23 cellular contexts compared by ENCODE assay signal in genomic region chr9:75226403-75227139, GRCh38.
"Had no signal": no experiment of that assay in that cellular context is flagged by ENCODE, and none has a peak within 500 bp of the region (broad histone marks: within the 10 kb centered on the region; RNA-seq: fewer than 3 reads in every experiment).

No MANE protein-coding gene starts in this region.

- H3K36me3 Mint-ChIP-seq: brain had no signal

- ATAC-seq: activated T-helper 17 cell treated with anti-CD3 and anti-CD28 coated beads, Interleukin-2, amount 50 U/mL, for 72 hours; PC-3 had no signal

- H3K4me1 Mint-ChIP-seq: activated CD4-positive, alpha-beta memory T cell treated with anti-CD3 and anti-CD28 coated beads, Interleukin-2, amount 10 ng/mL, durations not matched to agents 7 days and 5 days; activated T-helper 17 cell treated with anti-CD3 and anti-CD28 coated beads, Interleukin-2, amount 50 U/mL, for 72 hours; brain; central memory CD8-positive, alpha-beta T cell had no signal

- H3K4me3 Mint-ChIP-seq: activated CD4-positive, alpha-beta memory T cell treated with anti-CD3 and anti-CD28 coated beads, Interleukin-2, amount 10 ng/mL, durations not matched to agents 7 days and 5 days; activated naive CD4-positive, alpha-beta T cell treated with anti-CD3 and anti-CD28 coated beads for 36 hours; activated naive CD8-positive, alpha-beta T cell; activated T-helper 17 cell treated with anti-CD3 and anti-CD28 coated beads, Interleukin-2, amount 50 U/mL, for 72 hours; brain; central memory CD8-positive, alpha-beta T cell had no signal

- H3K27me3 Mint-ChIP-seq: activated CD4-positive, alpha-beta memory T cell treated with anti-CD3 and anti-CD28 coated beads, Interleukin-2, amount 10 ng/mL, durations not matched to agents 7 days and 5 days; activated naive CD8-positive, alpha-beta T cell; activated T-helper 17 cell treated with anti-CD3 and anti-CD28 coated beads, Interleukin-2, amount 50 U/mL, for 72 hours; central memory CD8-positive, alpha-beta T cell had no signal

- H3K27ac Mint-ChIP-seq: activated CD4-positive, alpha-beta memory T cell treated with anti-CD3 and anti-CD28 coated beads, Interleukin-2, amount 10 ng/mL, durations not matched to agents 7 days and 5 days; activated naive CD4-positive, alpha-beta T cell treated with anti-CD3 and anti-CD28 coated beads for 36 hours; activated naive CD8-positive, alpha-beta T cell; activated T-helper 17 cell treated with anti-CD3 and anti-CD28 coated beads, Interleukin-2, amount 50 U/mL, for 72 hours; brain had no signal

- DNase-seq: activated CD4-positive, alpha-beta memory T cell treated with anti-CD3 and anti-CD28 coated beads, Interleukin-2, amount 10 ng/mL, durations not matched to agents 7 days and 5 days; activated CD4-positive, alpha-beta T cell treated with anti-CD3 and anti-CD28 coated beads, Interleukin-2, amount 50 U/mL, for 1 hour; activated CD4-positive, CD25-positive, alpha-beta regulatory T cell; activated gamma-delta T cell; activated naive CD4-positive, alpha-beta T cell treated with anti-CD3 and anti-CD28 coated beads for 36 hours; activated T-cell treated with anti-CD3 and anti-CD28 coated beads for 4 hours; activated T-cell treated with anti-CD3 and anti-CD28 coated beads, Interleukin-2, amount 50 U/mL, for 48 hours; amygdala; KBM-7; NCI-H1092 treated with DMSO at 0.1 percent for 48 hours; NCI-H1417 treated with DMSO at 0.1 percent for 48 hours; NCI-H1694; NCI-H2081; NCI-H510A treated with DMSO at 0.1 percent for 48 hours; NCI-H69; NK-92 treated with Interleukin-12 subunit alpha and Interleukin-12 subunit beta, amount 100 ng/mL, for 24 hours; PC-3; SHP77 treated with DMSO at 0.1 percent for 48 hours; T-helper 1 cell had no signal
